Comparison of ENCODE assay signal across 8 cellular contexts in genomic region chr15:98292442-98293240, GRCh38.
DNase-seq lines count a peak whose midpoint lies in the region; ATAC-seq and TF ChIP-seq lines count a peak whose summit lies in the region.

No MANE protein-coding gene starts in this region.

- no peak overlapping the region for H3K4me3 ChIP-seq in BLaER1
- no peak overlapping the region for H3K4me3 ChIP-seq in HL-60 (replicated peaks; ENCODE audit: insufficient read depth, low read length)
- no peak overlapping the region for H3K4me3 ChIP-seq in SK-N-SH (ENCODE audit: low read depth in 2 of 2, low read length in 1 of 2)
- H3K4me3 ChIP-seq in lower leg skin (ENCODE audit: low read depth, poor library complexity, severe bottlenecking) = no peak overlapping the region

- TF ChIP-seq CTCF in HL-60 (IDR thresholded peaks at IDR 0.05; ENCODE audit: insufficient read depth, low read length) = peak; percentile 62
- peak; percentile 73 for TF ChIP-seq CTCF in SK-N-SH (IDR thresholded peaks at IDR 0.05)
- TF ChIP-seq CTCF in endothelial cell (IDR thresholded peaks at IDR 0.05; ENCODE audit: unreplicated experiment) = peak; percentile 81
- no peak for TF ChIP-seq CTCF in natural killer cell (IDR thresholded peaks at IDR 0.05)
- TF ChIP-seq CTCF in lower leg skin (IDR thresholded peaks at IDR 0.05) = no peak

- no peaks in the 10 kb centered on the region for H3K36me3 Mint-ChIP-seq in endothelial cell (ENCODE audit: low read depth, unreplicated experiment)
- H3K36me3 Mint-ChIP-seq in natural killer cell = no peaks in the 10 kb centered on the region

- H3K27ac ChIP-seq in BLaER1 = no peak overlapping the region
- H3K27ac ChIP-seq in HL-60 (replicated peaks) = no peak overlapping the region
- no peak overlapping the region for H3K27ac ChIP-seq in SK-N-SH (ENCODE audit: low read depth in 2 of 2, low read length in 1 of 2)

- POLR2A ChIA-PET in SK-N-SH (lab: Yijun Ruan, JAX) = no interaction called here

- WGBS in SK-N-SH (ENCODE audit: low lambda C conversion rate) = 6% methylated on average over 22 of the region's 46 CpGs
- WGBS in lower leg skin, 2 donors = 2 to 6% methylated on average over 26 to 37 of the region's 46 CpGs

- H3F3A ChIP-seq in SK-N-SH (replicated peaks; ENCODE audit: insufficient read depth) = no peaks in the 10 kb centered on the region

- ATAC-seq in GM18909 (IDR thresholded peaks at IDR 0.05; ENCODE audit: poor library complexity, unreplicated experiment) (peak; percentile 86), natural killer cell (peak in 2 of 3 donors; percentile 30 to 44)

- H3K4me1 Mint-ChIP-seq in endothelial cell (ENCODE audit: unreplicated experiment) = no peaks in the 10 kb centered on the region
- no peaks in the 10 kb centered on the region for H3K4me1 Mint-ChIP-seq in natural killer cell

- H2AFZ ChIP-seq in SK-N-SH (ENCODE audit: low read depth) = no peak overlapping the region

- CTCF ChIA-PET in SK-N-SH (lab: Yijun Ruan, JAX) = interaction anchor here (0.6 to 2.2 kb wide), 11 partner anchors 9 to 681 kb away, joined by 3 to 9 read pairs (median 3); no protein-coding TSS in a partner anchor

- TF ChIP-seq POLR2A in lower leg skin (IDR thresholded peaks at IDR 0.05) = no peak

- no peaks in the 10 kb centered on the region for H3K9me3 Mint-ChIP-seq in endothelial cell (ENCODE audit: unreplicated experiment)
- no peaks in the 10 kb centered on the region for H3K9me3 Mint-ChIP-seq in natural killer cell

- H3K4me2 ChIP-seq in BLaER1 = peak overlapping the region; percentile 51
- H3K4me2 ChIP-seq in SK-N-SH = peak overlapping the region; percentile 44; the same call in 1 of the 2 replicates

- H3K9ac ChIP-seq in BLaER1 (no peak overlapping the region), SK-N-SH (no peak overlapping the region)

- no peaks in the 10 kb centered on the region for H4K20me1 ChIP-seq in BLaER1
- no peaks in the 10 kb centered on the region for H4K20me1 ChIP-seq in SK-N-SH (ENCODE audit: insufficient read depth)

- peaks cover 3% of the 10 kb centered on the region for H3K27me3 Mint-ChIP-seq in endothelial cell (ENCODE audit: unreplicated experiment)
- H3K27me3 Mint-ChIP-seq in natural killer cell (ENCODE audit: low read depth in 2 of 2) = peaks cover 10 to 15% of the 10 kb centered on the region in 2 donors

- H3K9me2 ChIP-seq in SK-N-SH = no peaks in the 10 kb centered on the region

- no peak overlapping the region for H3K27ac Mint-ChIP-seq in endothelial cell (ENCODE audit: unreplicated experiment)
- H3K27ac Mint-ChIP-seq in natural killer cell = no peak overlapping the region

- peak; percentile 26; the same call in 1 of the 2 replicates for TF ChIP-seq RAD21 in SK-N-SH (IDR thresholded peaks at IDR 0.05; ENCODE audit: low read length)

- H3K27me3 ChIP-seq in BLaER1 (peaks cover 17% of the 10 kb centered on the region), HL-60 (ENCODE audit: insufficient read depth, poor library complexity, severe bottlenecking) (peaks cover 4% of the 10 kb centered on the region), SK-N-SH (ENCODE audit: insufficient read depth) (peaks cover 29% of the 10 kb centered on the region; the same call in 1 of the 2 replicates)

- H3K9me3 ChIP-seq in BLaER1 (peaks cover 3% of the 10 kb centered on the region; the same call in 1 of the 2 replicates), SK-N-SH (no peaks in the 10 kb centered on the region)

- intact Hi-C loops in natural killer cell (cut with micrococcal nuclease) = no loop called here
- intact Hi-C loops in lower leg skin (cut with DNase I; ENCODE audit: low total_unique reads) = no loop called here

- no peaks in the 10 kb centered on the region for H3K79me2 ChIP-seq in SK-N-SH (ENCODE audit: insufficient read depth)

- H3K4me1 ChIP-seq in BLaER1 (peaks cover 8% of the 10 kb centered on the region; the same call in 1 of the 2 replicates), SK-N-SH (ENCODE audit: control insufficient read depth in 1 of 2, insufficient read depth in 2 of 2, low read depth in 1 of 2, low read length in 1 of 2) (no peaks in the 10 kb centered on the region)

- peak overlapping the region; percentile 65 for H3K4me3 Mint-ChIP-seq in endothelial cell (ENCODE audit: unreplicated experiment)
- H3K4me3 Mint-ChIP-seq in natural killer cell = no peak overlapping the region

- H3K36me3 ChIP-seq in BLaER1 = no peaks in the 10 kb centered on the region
- no peaks in the 10 kb centered on the region for H3K36me3 ChIP-seq in SK-N-SH (replicated peaks in 1 of 2; ENCODE audit: control insufficient read depth in 1 of 2, insufficient read depth in 2 of 2, low read length in 1 of 2)

- DNase-seq in HL-60 (ENCODE audit: low read depth in 1 of 2, low spot score in 1 of 2) (peak; percentile 21 to 35), SK-N-SH (peak; percentile 77), endothelial cell (ENCODE audit: low spot score) (peak; percentile 81), natural killer cell (peak; percentile 20), lower leg skin (ENCODE audit: low spot score in 2 of 2) (no peak), globus pallidus (ENCODE audit: low spot score) (no peak)

- no peak for TF ChIP-seq EP300 in SK-N-SH (IDR thresholded peaks at IDR 0.05; ENCODE audit: borderline replicate concordance in 1 of 2, low read depth in 1 of 2, low read length in 1 of 2)

TF ChIP-seq in SK-N-SH, 30 proteins besides CTCF, POLR2A, EP300 and RAD21:
- TF ChIP-seq POLR2AphosphoS5 (IDR thresholded peaks at IDR 0.05; ENCODE audit: low read depth, low read length) = no peak
- no peak for TF ChIP-seq IRF3 (IDR thresholded peaks at IDR 0.05; ENCODE audit: low read depth, low read length)
- TF ChIP-seq CHD2 (IDR thresholded peaks at IDR 0.05; ENCODE audit: low read length, partially characterized antibody) = no peak
- TF ChIP-seq SMC3 (IDR thresholded peaks at IDR 0.05; ENCODE audit: low read depth, low read length) = peak; percentile 28; the same call in 1 of the 2 replicates

Comparison
In these comparisons a context has a peak if more than half of its experiments do, and no peak if none do; other contexts are left out.
1. DNase-seq: peak in HL-60 (2 of 2), SK-N-SH (single experiment), endothelial cell (single experiment) and natural killer cell (single experiment); none in lower leg skin (0 of 2) and globus pallidus (single experiment).
2. CTCF ChIP-seq: peak in HL-60 (single experiment), SK-N-SH (single experiment) and endothelial cell (single experiment); none in natural killer cell (single experiment) and lower leg skin (0 of 3).